Comparison of ENCODE assay signal across 18 cellular contexts in the genomic region with DNA sequence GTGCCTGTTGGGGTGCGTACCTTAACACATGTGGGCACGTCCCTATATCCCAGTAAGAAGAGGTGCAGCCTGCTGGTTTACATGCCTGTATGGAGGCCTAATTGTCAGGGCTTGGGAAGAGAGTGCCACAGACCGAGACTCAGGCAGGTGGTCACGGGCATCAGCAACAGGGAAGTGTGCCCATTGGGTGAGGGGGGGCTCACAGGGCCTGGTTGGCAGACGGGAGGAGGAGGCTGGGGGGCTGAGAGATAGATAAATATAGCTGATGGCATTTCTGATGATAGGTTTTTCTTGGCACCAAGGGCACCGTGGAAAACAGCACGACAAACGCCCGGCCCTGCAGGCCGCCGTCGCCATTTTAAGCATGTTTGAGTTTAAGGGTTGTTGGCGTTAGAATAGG. TPM values are rescaled to one million over a fixed set of nuclear protein-coding genes. Genes with fewer than 3 reads are reported as not detected.
DNase-seq lines count a peak whose midpoint lies in the region; FAIRE-seq and TF ChIP-seq lines count a peak whose summit lies in the region.
"Had no signal": no experiment of that assay in that cellular context is flagged by ENCODE, and none has a peak within 500 bp of the region (broad histone marks: within the 10 kb centered on the region; RNA-seq: fewer than 3 reads in every experiment).

No MANE protein-coding gene starts in this region.

- no peak for TF ChIP-seq CTCF in RWPE1 (conservative IDR thresholded peaks at IDR 0.05; ENCODE audit: low read depth)
- no peak for TF ChIP-seq CTCF in coronary artery (IDR thresholded peaks at IDR 0.05)
- no peak for TF ChIP-seq CTCF in tibial nerve (IDR thresholded peaks at IDR 0.05)
- TF ChIP-seq CTCF in endodermal cell (conservative IDR thresholded peaks at IDR 0.05), result no peak
- no peak for TF ChIP-seq CTCF in GM13977 (IDR thresholded peaks at IDR 0.05; ENCODE audit: extremely low read depth, insufficient read depth, missing control alignments)

- no peak for DNase-seq in RWPE1 (ENCODE audit: low spot score)
- no peak for DNase-seq in coronary artery (ENCODE audit: low spot score)
- no peak for DNase-seq in tibial nerve (ENCODE audit: low spot score in 2 of 2)
- no peak for DNase-seq in endodermal cell
- no peak for DNase-seq in GM13977 (ENCODE audit: low spot score)
- DNase-seq in activated CD4-positive, CD25-positive, alpha-beta regulatory T cell treated with anti-CD3 and anti-CD28 coated beads, Interleukin-2, amount 50 U/mL, for 72 hours, result no peak
- no peak for DNase-seq in GM12892 (ENCODE audit: insufficient read length)
- DNase-seq: activated CD4-positive, alpha-beta T cell treated with anti-CD3 and anti-CD28 coated beads for 4 hours; activated T-cell treated with anti-CD3 and anti-CD28 coated beads, Interleukin-2, amount 50 U/mL, for 4 hours; COR-L47; foreskin keratinocyte; GDM1; KBM-7; NCI-H1436 treated with DMSO at 0.1 percent for 48 hours; NCI-H446 treated with DMSO at 0.1 percent for 48 hours; stimulated activated CD4-positive, alpha-beta T cell treated with anti-CD3 and anti-CD28 coated beads, Interleukin-4, amount 100 ng/mL, for 1 hour; T-helper 2 cell had no signal

- H3K9me3 ChIP-seq in muscle layer of duodenum (ENCODE audit: control insufficient read depth in 1 of 2, low read length in 2 of 2) (no peaks in the 10 kb centered on the region), tibial nerve (no peaks in the 10 kb centered on the region), endodermal cell (ENCODE audit: control insufficient read depth, low read length) (no peaks in the 10 kb centered on the region)

- H3K36me3 ChIP-seq in muscle layer of duodenum (ENCODE audit: control insufficient read depth in 1 of 2, insufficient read depth in 2 of 2, low read length in 2 of 2), result peaks cover 0 to 4% of the 10 kb centered on the region in 2 donors
- no peaks in the 10 kb centered on the region for H3K36me3 ChIP-seq in tibial nerve
- no peaks in the 10 kb centered on the region for H3K36me3 ChIP-seq in endodermal cell (ENCODE audit: control insufficient read depth, insufficient read depth, low read length)

- TF ChIP-seq EP300 in tibial nerve (IDR thresholded peaks at IDR 0.05), result no peak

- H3K9ac ChIP-seq in endodermal cell (ENCODE audit: extremely low read depth, low read length, poor library complexity, severe bottlenecking), result no peak overlapping the region

- peaks cover 45 to 89% of the 10 kb centered on the region in 2 donors for H3K4me1 ChIP-seq in muscle layer of duodenum (ENCODE audit: control insufficient read depth in 1 of 2, insufficient read depth in 2 of 2, low read length in 2 of 2)
- peaks cover 2 to 98% (median 62%) of the 10 kb centered on the region in 4 donors for H3K4me1 ChIP-seq in tibial nerve
- H3K4me1 ChIP-seq in endodermal cell (ENCODE audit: control insufficient read depth, insufficient read depth, low read length), result no peaks in the 10 kb centered on the region

- no peak overlapping the region for H3K27ac Mint-ChIP-seq in endodermal cell

- in situ Hi-C loops in GM13977 (cut with MboI; ENCODE audit: low pct_unique_long_range_greater_than_20kb, low sequenced_read_pairs, unreplicated experiment), result no loop called here

- FAIRE-seq in GM12892 (lab: Jason Lieb, UNC), result no peak

- H3K27me3 Mint-ChIP-seq in endodermal cell (ENCODE audit: insufficient read depth), result peaks cover 94% of the 10 kb centered on the region

- CTCF ChIA-PET in RWPE1 (lab: Yijun Ruan, JAX), result interaction anchor here (0.5 to 2.1 kb wide), 8 partner anchors 8 to 1109 kb away, joined by 3 to 17 read pairs (median 4); no protein-coding TSS in a partner anchor

- no peaks in the 10 kb centered on the region for H3K9me3 Mint-ChIP-seq in endodermal cell
- H3K9me3 Mint-ChIP-seq: activated T-cell treated with anti-CD3 and anti-CD28 coated beads, Interleukin-2, amount 50 U/mL, for 4 hours had no signal

- H3K4me1 Mint-ChIP-seq in endodermal cell, result no peaks in the 10 kb centered on the region

- H3K27me3 ChIP-seq in muscle layer of duodenum (ENCODE audit: low read depth, low read length) (no peaks in the 10 kb centered on the region), tibial nerve (no peaks in the 10 kb centered on the region), endodermal cell (ENCODE audit: control insufficient read depth, insufficient read depth, low read length, poor library complexity, severe bottlenecking) (peaks cover 90% of the 10 kb centered on the region)
- H3K27me3 ChIP-seq: foreskin keratinocyte had no signal

- H3K4me3 Mint-ChIP-seq in endodermal cell, result no peak overlapping the region
- H3K4me3 Mint-ChIP-seq: activated T-cell treated with anti-CD3 and anti-CD28 coated beads, Interleukin-2, amount 50 U/mL, for 4 hours had no signal

- H3K27ac ChIP-seq in RWPE1 (peak overlapping the region; percentile 77), coronary artery (peak overlapping the region; percentile 83 to 96), muscle layer of duodenum (ENCODE audit: low read length) (peak overlapping the region; percentile 40), tibial nerve (peak overlapping the region in 3 of 4 donors; percentile 60 to 90 (median 88)), endodermal cell (ENCODE audit: low read depth, low read length) (no peak overlapping the region)
- H3K27ac ChIP-seq: foreskin keratinocyte had no signal

- no peak for TF ChIP-seq POLR2A in tibial nerve (IDR thresholded peaks at IDR 0.05)
- no peak for TF ChIP-seq POLR2A in GM12892 (IDR thresholded peaks at IDR 0.05; ENCODE audit: low read depth, low read length)

- 77 to 83% methylated on average over 13 of the region's 13 CpGs for WGBS in tibial nerve, 2 donors
- 91 to 93% methylated on average over 11 to 13 of the region's 13 CpGs for WGBS in endodermal cell (ENCODE audit: insufficient coverage in 1 of 2, insufficient read length in 1 of 2), 2 experiments

- no peaks in the 10 kb centered on the region for H3K36me3 Mint-ChIP-seq in endodermal cell (ENCODE audit: low read depth)

- POLR2A ChIA-PET in RWPE1 (lab: Yijun Ruan, JAX; ENCODE audit: low non-redundant PET), result no interaction called here

- H3K4me3 ChIP-seq in coronary artery (no peak overlapping the region), muscle layer of duodenum (ENCODE audit: low read depth in 1 of 2, low read length in 2 of 2) (no peak overlapping the region), tibial nerve (no peak overlapping the region), endodermal cell (ENCODE audit: low read length) (no peak overlapping the region)

RNA-seq across cellular contexts. Expression of a gene that starts 37.6 kb away (rescaled TPM):
- total RNA-seq in tibial nerve (10 to 100 TPM; 39.8 to 55.8 (median 48.2) TPM), endodermal cell (under 1 TPM; 0.22 to 0.40 TPM)
- 0.93 TPM for polyA plus RNA-seq in endodermal cell (2013, experiment 1 of 2)
- polyA plus RNA-seq in endodermal cell (2013, experiment 2 of 2), result 0.70 TPM
- 0.55 TPM for polyA plus RNA-seq in GM12892 (2012; ENCODE audit: missing spikeins)

Comparison
In these comparisons a context has a peak if more than half of its experiments do, and no peak if none do; other contexts are left out.
1. RNA of a gene that starts 37.6 kb away (total RNA-seq): 39.8 to 55.8 TPM in tibial nerve; 0.22 to 0.40 TPM in endodermal cell; every median in the first group is over 10 times any median in the second.